ENCODE assay signal across 31 cellular contexts in the genomic region with DNA sequence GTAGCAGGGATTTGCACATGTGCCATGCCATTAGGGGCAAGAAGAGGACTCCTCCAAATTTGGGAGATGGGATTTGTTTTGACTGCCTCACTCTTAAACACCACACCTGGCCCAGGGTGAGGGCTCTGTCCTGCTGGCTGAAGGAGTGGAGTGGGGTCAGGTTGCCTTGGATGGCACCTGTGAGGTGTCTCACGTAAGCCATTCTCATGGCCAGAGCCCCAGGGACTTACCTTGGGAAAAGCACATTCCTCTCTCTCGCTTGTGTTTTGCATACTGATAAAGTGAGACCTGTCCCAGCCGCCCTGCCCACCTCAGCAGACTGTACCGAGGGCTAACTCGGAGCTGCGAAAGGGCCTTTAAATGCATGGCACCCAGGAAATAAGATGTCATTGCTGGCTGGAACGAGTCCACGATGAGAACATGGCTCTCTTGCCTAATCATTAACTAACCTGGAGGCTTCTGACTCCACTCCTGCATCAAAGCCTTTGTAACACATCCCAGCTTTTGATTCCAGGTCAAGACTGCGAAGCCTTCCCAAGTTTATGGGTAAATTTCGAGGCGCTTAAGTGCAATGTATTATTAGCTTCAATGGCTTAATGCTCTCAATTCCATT.
DNase-seq lines count a peak whose midpoint lies in the region; ATAC-seq, FAIRE-seq and TF ChIP-seq lines count a peak whose summit lies in the region.
"Had no signal": no experiment of that assay in that cellular context is flagged by ENCODE, and none has a peak within 500 bp of the region (broad histone marks: within the 10 kb centered on the region; RNA-seq: fewer than 3 reads in every experiment).

No MANE protein-coding gene starts in this region.

- ATAC-seq in left lobe of liver (peak; percentile 92), GM21576 (IDR thresholded peaks at IDR 0.05; ENCODE audit: unreplicated experiment) (no peak)
- ATAC-seq in stimulated activated effector memory CD8-positive, alpha-beta T cell treated with anti-CD3 and anti-CD28 coated beads, Interleukin-12 subunit alpha, Interleukin-12 subunit beta, amount 100 ng/mL, for 72 hours, result no peak
- ATAC-seq: activated T-helper 17 cell treated with anti-CD3 and anti-CD28 coated beads, Interleukin-2, amount 50 U/mL, for 72 hours; right cardiac atrium; T-helper 17 cell had no signal

- FAIRE-seq in small intestine (lab: Jason Lieb, UNC), result no peak
- FAIRE-seq: GM12892, TTC549 had no signal

- no peaks in the 10 kb centered on the region for H3K4me1 ChIP-seq in small intestine (ENCODE audit: control insufficient read depth in 2 of 2, insufficient read depth in 1 of 2, low read depth in 1 of 2, low read length in 1 of 2)
- H3K4me1 ChIP-seq: adrenal gland, thyroid gland had no signal

- peaks cover 0 to 5% of the 10 kb centered on the region in 2 donors for H3K27me3 ChIP-seq in small intestine (ENCODE audit: control insufficient read depth in 2 of 2, insufficient read depth in 2 of 2, low read length in 2 of 2)
- H3K27me3 ChIP-seq: adrenal gland, thyroid gland had no signal

- H3K27ac ChIP-seq in VCaP (peak overlapping the region; percentile 27; the same call in 1 of the 2 replicates), small intestine (ENCODE audit: low read depth in 1 of 2, low read length in 1 of 2) (no peak overlapping the region)
- H3K27ac ChIP-seq: adrenal gland, thyroid gland had no signal

- no peak overlapping the region for H3K27ac Mint-ChIP-seq in stimulated activated effector memory CD8-positive, alpha-beta T cell treated with anti-CD3 and anti-CD28 coated beads, Interleukin-12 subunit alpha, Interleukin-12 subunit beta, amount 100 ng/mL, for 72 hours
- H3K27ac Mint-ChIP-seq: activated CD4-positive, alpha-beta memory T cell treated with anti-CD3 and anti-CD28 coated beads for 36 hours; activated naive CD4-positive, alpha-beta T cell treated with anti-CD3 and anti-CD28 coated beads, Interleukin-2, amount 10 ng/mL, durations not matched to agents 7 days and 5 days; activated T-helper 17 cell treated with anti-CD3 and anti-CD28 coated beads, Interleukin-2, amount 50 U/mL, for 72 hours; IgD-negative memory B cell; memory B cell; T-helper 17 cell had no signal

- no peaks in the 10 kb centered on the region for H3K36me3 ChIP-seq in small intestine (ENCODE audit: control insufficient read depth in 2 of 2, insufficient read depth in 2 of 2, low read length in 2 of 2)
- H3K36me3 ChIP-seq: adrenal gland, thyroid gland had no signal

- no peaks in the 10 kb centered on the region for H3K9me3 ChIP-seq in small intestine (ENCODE audit: control insufficient read depth, low read depth)
- H3K9me3 ChIP-seq: adrenal gland, SK-N-SH, thyroid gland had no signal

- H3K4me1 Mint-ChIP-seq in stimulated activated effector memory CD8-positive, alpha-beta T cell treated with anti-CD3 and anti-CD28 coated beads, Interleukin-12 subunit alpha, Interleukin-12 subunit beta, amount 100 ng/mL, for 72 hours, result no peaks in the 10 kb centered on the region
- H3K4me1 Mint-ChIP-seq: activated naive CD4-positive, alpha-beta T cell treated with anti-CD3 and anti-CD28 coated beads, Interleukin-2, amount 10 ng/mL, durations not matched to agents 7 days and 5 days; activated T-helper 17 cell treated with anti-CD3 and anti-CD28 coated beads, Interleukin-2, amount 50 U/mL, for 72 hours; memory B cell; neural crest cell; T-helper 17 cell had no signal

- H3K9me3 Mint-ChIP-seq in stimulated activated effector memory CD8-positive, alpha-beta T cell treated with anti-CD3 and anti-CD28 coated beads, Interleukin-12 subunit alpha, Interleukin-12 subunit beta, amount 100 ng/mL, for 72 hours, result no peaks in the 10 kb centered on the region
- H3K9me3 Mint-ChIP-seq: activated CD4-positive, alpha-beta memory T cell treated with anti-CD3 and anti-CD28 coated beads for 36 hours; activated naive CD4-positive, alpha-beta T cell treated with anti-CD3 and anti-CD28 coated beads, Interleukin-2, amount 10 ng/mL, durations not matched to agents 7 days and 5 days; activated T-helper 17 cell treated with anti-CD3 and anti-CD28 coated beads, Interleukin-2, amount 50 U/mL, for 72 hours; memory B cell; neural crest cell had no signal

- peaks cover 4% of the 10 kb centered on the region for H3K36me3 Mint-ChIP-seq in stimulated activated effector memory CD8-positive, alpha-beta T cell treated with anti-CD3 and anti-CD28 coated beads, Interleukin-12 subunit alpha, Interleukin-12 subunit beta, amount 100 ng/mL, for 72 hours
- H3K36me3 Mint-ChIP-seq: activated CD4-positive, alpha-beta memory T cell treated with anti-CD3 and anti-CD28 coated beads for 36 hours; activated naive CD4-positive, alpha-beta T cell treated with anti-CD3 and anti-CD28 coated beads, Interleukin-2, amount 10 ng/mL, durations not matched to agents 7 days and 5 days; IgD-negative memory B cell; memory B cell had no signal

- peak; percentile 79 for DNase-seq in DMS53 treated with DMSO at 0.1 percent for 48 hours (lab: John Stamatoyannopoulos, UW; ENCODE audit: unreplicated experiment)
- DNase-seq in left lobe of liver (ENCODE audit: low spot score), result no peak
- DNase-seq in small intestine, result peak; percentile 50
- no peak for DNase-seq in NCI-H2171 (lab: John Stamatoyannopoulos, UW)
- DNase-seq in stimulated activated effector memory CD8-positive, alpha-beta T cell treated with anti-CD3 and anti-CD28 coated beads, Interleukin-12 subunit alpha, Interleukin-12 subunit beta, amount 100 ng/mL, for 72 hours (ENCODE audit: low spot score in 2 of 2), result no peak
- DNase-seq: activated CD4-positive, alpha-beta memory T cell treated with anti-CD3 and anti-CD28 coated beads for 36 hours; activated CD4-positive, CD25-positive, alpha-beta regulatory T cell treated with anti-CD3 and anti-CD28 coated beads, Interleukin-2, amount 50 U/mL, for 72 hours; activated CD8-positive, alpha-beta memory T cell treated with anti-CD3 and anti-CD28 coated beads, Interleukin-2, amount 50 U/mL, for 4 hours; activated naive CD4-positive, alpha-beta T cell treated with anti-CD3 and anti-CD28 coated beads, Interleukin-2, amount 10 ng/mL, durations not matched to agents 7 days and 5 days; adrenal gland; dermis blood vessel endothelial cell; DMS153; foreskin melanocyte; HCEC 1CT; MV-4-11; NCI-H1436; NCI-H524 treated with DMSO at 0.1 percent for 48 hours; NK-92 treated with Interleukin-12 subunit alpha and Interleukin-12 subunit beta, amount 100 ng/mL, for 24 hours; right cardiac atrium; SK-N-SH; stimulated activated CD4-positive, alpha-beta T cell treated with anti-CD3 and anti-CD28 coated beads, Interleukin-2, amount 100 ng/mL, for 48 hours; T-helper 17 cell; thyroid gland had no signal

- 23 to 67% (median 27%) methylated on average over 11 of the region's 11 CpGs for WGBS in small intestine, 3 donors

- H3K4me3 ChIP-seq in small intestine (ENCODE audit: low read depth in 1 of 2, low read length in 2 of 2), result no peak overlapping the region
- H3K4me3 ChIP-seq: adrenal gland, thyroid gland had no signal

- TF ChIP-seq CTCF in VCaP (conservative IDR thresholded peaks at IDR 0.05), result no peak

- no peak overlapping the region for H3K4me3 Mint-ChIP-seq in stimulated activated effector memory CD8-positive, alpha-beta T cell treated with anti-CD3 and anti-CD28 coated beads, Interleukin-12 subunit alpha, Interleukin-12 subunit beta, amount 100 ng/mL, for 72 hours
- H3K4me3 Mint-ChIP-seq: activated CD4-positive, alpha-beta memory T cell treated with anti-CD3 and anti-CD28 coated beads for 36 hours; activated naive CD4-positive, alpha-beta T cell treated with anti-CD3 and anti-CD28 coated beads, Interleukin-2, amount 10 ng/mL, durations not matched to agents 7 days and 5 days; activated T-helper 17 cell treated with anti-CD3 and anti-CD28 coated beads, Interleukin-2, amount 50 U/mL, for 72 hours; memory B cell; neural crest cell; T-helper 17 cell had no signal

Comparison
In these comparisons a context has a peak if more than half of its experiments do, and no peak if none do; other contexts are left out.
1. DNase-seq: peak in DMS53 treated with DMSO at 0.1 percent for 48 hours (single experiment) and small intestine (single experiment); none in left lobe of liver (single experiment), NCI-H2171 (single experiment) and stimulated activated effector memory CD8-positive, alpha-beta T cell treated with anti-CD3 and anti-CD28 coated beads, Interleukin-12 subunit alpha, Interleukin-12 subunit beta, amount 100 ng/mL, for 72 hours (0 of 2).